In the genomic region with DNA sequence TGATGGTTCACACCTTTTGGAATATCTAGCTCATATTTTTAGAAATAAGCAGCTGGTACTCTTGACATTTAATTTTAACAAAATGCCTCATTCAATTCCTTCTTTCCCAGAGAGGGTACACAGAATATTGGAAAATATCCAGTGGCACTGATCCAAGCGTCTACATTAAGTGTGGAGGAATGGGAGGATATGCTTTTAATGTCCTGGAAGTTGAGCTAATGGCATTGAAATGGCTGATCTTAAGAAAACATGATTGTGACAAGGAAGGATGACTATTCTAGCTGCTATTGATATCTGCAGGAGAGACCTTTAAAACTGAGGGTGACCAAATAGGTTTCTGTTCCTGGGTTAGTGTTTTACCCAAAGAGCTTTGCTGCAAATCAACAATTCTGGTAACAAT, we compare ENCODE assay signal across 1 cellular context.
TF ChIP-seq lines count a peak whose summit lies in the region.

No MANE protein-coding gene starts in this region.

TF ChIP-seq in K562, 482 proteins besides CTCF, POLR2A, EP300 and RAD21 (continued from another document):
- TF ChIP-seq, protein P1, sequence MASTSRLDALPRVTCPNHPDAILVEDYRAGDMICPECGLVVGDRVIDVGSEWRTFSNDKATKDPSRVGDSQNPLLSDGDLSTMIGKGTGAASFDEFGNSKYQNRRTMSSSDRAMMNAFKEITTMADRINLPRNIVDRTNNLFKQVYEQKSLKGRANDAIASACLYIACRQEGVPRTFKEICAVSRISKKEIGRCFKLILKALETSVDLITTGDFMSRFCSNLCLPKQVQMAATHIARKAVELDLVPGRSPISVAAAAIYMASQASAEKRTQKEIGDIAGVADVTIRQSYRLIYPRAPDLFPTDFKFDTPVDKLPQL (IDR thresholded peaks at IDR 0.05; ENCODE audit: extremely low read depth, insufficient read length) = no peak
- no peak for TF ChIP-seq ZNF785 (CRISPR knock-in tag; IDR thresholded peaks at IDR 0.05)
- TF ChIP-seq PHB (CRISPR knock-in tag; IDR thresholded peaks at IDR 0.05) = no peak
- no peak for TF ChIP-seq KLF13 (tag; IDR thresholded peaks at IDR 0.05; ENCODE audit: borderline replicate concordance, low read depth)
- TF ChIP-seq, protein P2, sequence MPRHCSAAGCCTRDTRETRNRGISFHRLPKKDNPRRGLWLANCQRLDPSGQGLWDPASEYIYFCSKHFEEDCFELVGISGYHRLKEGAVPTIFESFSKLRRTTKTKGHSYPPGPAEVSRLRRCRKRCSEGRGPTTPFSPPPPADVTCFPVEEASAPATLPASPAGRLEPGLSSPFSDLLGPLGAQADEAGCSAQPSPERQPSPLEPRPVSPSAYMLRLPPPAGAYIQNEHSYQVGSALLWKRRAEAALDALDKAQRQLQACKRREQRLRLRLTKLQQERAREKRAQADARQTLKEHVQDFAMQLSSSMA (CRISPR knock-in tag; IDR thresholded peaks at IDR 0.05) = no peak
- TF ChIP-seq SMARCE1 (IDR thresholded peaks at IDR 0.05) = no peak
